In the genomic region with DNA sequence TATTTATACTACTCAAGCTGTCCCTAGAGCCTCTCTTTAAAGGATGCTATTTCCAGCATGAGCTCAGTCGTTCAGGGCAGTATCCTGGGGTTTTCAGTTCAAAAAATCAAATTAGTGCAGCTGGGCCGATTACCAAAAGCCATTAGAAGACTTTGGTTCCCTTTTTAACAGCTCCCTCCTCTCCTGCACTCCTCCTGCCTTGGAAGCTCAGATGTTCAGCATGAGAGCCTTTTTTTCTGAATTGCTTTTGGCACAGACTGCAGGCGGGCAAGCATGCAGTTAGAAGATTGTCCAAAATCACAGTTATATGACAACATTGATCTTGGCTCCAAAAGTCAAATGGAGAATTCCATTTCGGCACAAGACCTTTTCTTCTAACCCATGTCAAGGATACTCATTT, we compare ENCODE assay signal across 19 cellular contexts.
DNase-seq lines count a peak whose midpoint lies in the region; ATAC-seq and TF ChIP-seq lines count a peak whose summit lies in the region.
"Had no signal": no experiment of that assay in that cellular context is flagged by ENCODE, and none has a peak within 500 bp of the region (broad histone marks: within the 10 kb centered on the region; RNA-seq: fewer than 3 reads in every experiment).

No MANE protein-coding gene starts in this region.

- H3K27me3 ChIP-seq in ascending aorta (no peaks in the 10 kb centered on the region), thoracic aorta (replicated peaks; ENCODE audit: insufficient read depth) (no peaks in the 10 kb centered on the region), left lung (no peaks in the 10 kb centered on the region), breast epithelium (no peaks in the 10 kb centered on the region)
- H3K27me3 ChIP-seq: SJCRH30 had no signal

- peaks cover 0 to 6% of the 10 kb centered on the region in 2 donors for H3K4me1 ChIP-seq in ascending aorta
- H3K4me1 ChIP-seq in thoracic aorta (ENCODE audit: control insufficient read depth in 1 of 2, low read depth in 2 of 2), result peaks cover 0 to 26% of the 10 kb centered on the region in 2 donors
- H3K4me1 ChIP-seq in left lung, result no peaks in the 10 kb centered on the region
- H3K4me1 ChIP-seq in breast epithelium, result no peaks in the 10 kb centered on the region
- H3K4me1 ChIP-seq: SJCRH30 had no signal

- no peaks in the 10 kb centered on the region for H3K9me3 ChIP-seq in ascending aorta
- no peaks in the 10 kb centered on the region for H3K9me3 ChIP-seq in thoracic aorta
- H3K9me3 ChIP-seq in left lung, result peaks cover 0 to 2% of the 10 kb centered on the region in 2 donors
- no peaks in the 10 kb centered on the region for H3K9me3 ChIP-seq in breast epithelium
- H3K9me3 ChIP-seq: SJCRH30 had no signal

- TF ChIP-seq CTCF in ascending aorta (IDR thresholded peaks at IDR 0.05), result no peak
- TF ChIP-seq CTCF in thoracic aorta (IDR thresholded peaks at IDR 0.05), result no peak
- TF ChIP-seq CTCF in left lung (IDR thresholded peaks at IDR 0.05), result no peak
- TF ChIP-seq CTCF in breast epithelium (IDR thresholded peaks at IDR 0.05), result no peak

- no peak overlapping the region for H3K4me3 ChIP-seq in ascending aorta
- no peak overlapping the region for H3K4me3 ChIP-seq in thoracic aorta
- H3K4me3 ChIP-seq in left lung, result no peak overlapping the region
- H3K4me3 ChIP-seq in breast epithelium, result no peak overlapping the region
- H3K4me3 ChIP-seq: SJCRH30 had no signal

- H3K27ac ChIP-seq in ascending aorta (peak overlapping the region; percentile 21 to 24), thoracic aorta (peak overlapping the region in 1 of 2 donors; percentile 46), left lung (no peak overlapping the region), breast epithelium (no peak overlapping the region)
- H3K27ac ChIP-seq: KMS-11, SJCRH30 had no signal

- DNase-seq in NCI-H1092 (lab: John Stamatoyannopoulos, UW), result peak; percentile 49
- peak; percentile 53 for DNase-seq in NCI-H2171 treated with DMSO at 0.1 percent for 48 hours (lab: John Stamatoyannopoulos, UW)
- DNase-seq in ascending aorta (ENCODE audit: low spot score in 2 of 2), result no peak
- no peak for DNase-seq in thoracic aorta (ENCODE audit: low spot score)
- DNase-seq in left lung, result no peak
- DNase-seq in T-helper 2 cell, result no peak
- DNase-seq in breast epithelium (ENCODE audit: low spot score in 2 of 2), result no peak
- DNase-seq: Calu3; CD4-positive, CD25-positive, alpha-beta regulatory T cell; GOT3; NCI-H1048; NCI-H1694 treated with DMSO at 0.1 percent for 48 hours; NCI-H226; NCI-H526 treated with DMSO at 0.1 percent for 48 hours; PC-3; SJCRH30; SW 1271 had no signal

- no peak for TF ChIP-seq POLR2A in breast epithelium (IDR thresholded peaks at IDR 0.05)

- H3K36me3 ChIP-seq in ascending aorta (no peaks in the 10 kb centered on the region), thoracic aorta (no peaks in the 10 kb centered on the region), left lung (no peaks in the 10 kb centered on the region), breast epithelium (no peaks in the 10 kb centered on the region)
- H3K36me3 ChIP-seq: SJCRH30 had no signal

- intact Hi-C loops in ascending aorta (cut with DNase I) (no loop called here), left lung (cut with DNase I) (no loop called here), breast epithelium (cut with DNase I; ENCODE audit: low total_unique reads) (no loop called here)

- ATAC-seq in thoracic aorta (ENCODE audit: insufficient number of reproducible peaks, low FRiP score, low read depth) (peak; percentile 62), GM21576 (IDR thresholded peaks at IDR 0.05; ENCODE audit: unreplicated experiment) (no peak), left lung (no peak)
- ATAC-seq: PC-3 had no signal

Comparison
In these comparisons a context has a peak if more than half of its experiments do, and no peak if none do; other contexts are left out.
1. DNase-seq: peak in NCI-H1092 (single experiment) and NCI-H2171 treated with DMSO at 0.1 percent for 48 hours (single experiment); none in ascending aorta (0 of 2), thoracic aorta (single experiment), left lung (0 of 2), T-helper 2 cell (0 of 5) and breast epithelium (0 of 2).
2. H3K27ac ChIP-seq: peak in ascending aorta (2 of 2); none in left lung (0 of 2) and breast epithelium (0 of 2).